In genomic region chr20:37361336-37361735, GRCh38 we compare ENCODE assay signal across 1 cellular context.
TF ChIP-seq lines count a peak whose summit lies in the region.

No MANE protein-coding gene starts in this region.

TF ChIP-seq in HepG2, 621 proteins besides CTCF, POLR2A, EP300 and RAD21 (continued from another document):
- TF ChIP-seq ZNF629 (CRISPR knock-in tag; conservative IDR thresholded peaks at IDR 0.05) (0 out of 2 replicates have a peak, but pooled peaks have one; percentile 17), ZNF318 (CRISPR knock-in tag; IDR thresholded peaks at IDR 0.05) (no peak), ZNF598 (CRISPR knock-in tag; IDR thresholded peaks at IDR 0.05; ENCODE audit: borderline replicate concordance) (no peak), RXRA (CRISPR knock-in tag; IDR thresholded peaks at IDR 0.05) (0 out of 2 replicates have a peak, but pooled peaks have one; percentile 23), HOXD1 (CRISPR knock-in tag; IDR thresholded peaks at IDR 0.05) (no peak), AGO2 (optimal IDR thresholded peaks at IDR 0.05; ENCODE audit: low read depth, low read length) (peak; percentile 57), SIN3B (IDR thresholded peaks at IDR 0.05; ENCODE audit: low read length) (no peak)
